Comparison of ENCODE assay signal across 1 cellular context in genomic region chr7:2110586-2111396, GRCh38.
TF ChIP-seq lines count a peak whose summit lies in the region.

No MANE protein-coding gene starts in this region.

TF ChIP-seq in HepG2, 621 proteins besides CTCF, POLR2A, EP300 and RAD21 (continued from another document and continues in another):
- no peak for TF ChIP-seq ZUFSP (CRISPR knock-in tag; IDR thresholded peaks at IDR 0.05; ENCODE audit: borderline replicate concordance)
- TF ChIP-seq MED8 (CRISPR knock-in tag; IDR thresholded peaks at IDR 0.05; ENCODE audit: insufficient replicate concordance): no peak
- no peak for TF ChIP-seq XBP1 (CRISPR knock-in tag; IDR thresholded peaks at IDR 0.05)
- TF ChIP-seq ZNF839 (CRISPR knock-in tag; IDR thresholded peaks at IDR 0.05; ENCODE audit: borderline replicate concordance): no peak
- no peak for TF ChIP-seq ZNF660 (CRISPR knock-in tag; IDR thresholded peaks at IDR 0.05; ENCODE audit: borderline replicate concordance, low read depth)
- TF ChIP-seq ZNF556 (CRISPR knock-in tag; IDR thresholded peaks at IDR 0.05; ENCODE audit: borderline replicate concordance): peak; percentile 91; the same call in 1 of the 2 replicates
- peak; percentile 49 for TF ChIP-seq ZNF18 (CRISPR knock-in tag; IDR thresholded peaks at IDR 0.05; ENCODE audit: insufficient replicate concordance)
- TF ChIP-seq TAF1 (CRISPR knock-in tag; IDR thresholded peaks at IDR 0.05): peak; percentile 54; the same call in 1 of the 2 replicates
- peak; percentile 57; the same call in 1 of the 2 replicates for TF ChIP-seq LBX2 (CRISPR knock-in tag; IDR thresholded peaks at IDR 0.05; ENCODE audit: borderline replicate concordance)
- TF ChIP-seq MEF2D (CRISPR knock-in tag; IDR thresholded peaks at IDR 0.05): peak; percentile 87
- TF ChIP-seq ZMYM4 (CRISPR knock-in tag; IDR thresholded peaks at IDR 0.05): peak; percentile 83
- peak; percentile 95 for TF ChIP-seq HDAC2 (CRISPR knock-in tag; IDR thresholded peaks at IDR 0.05)
- TF ChIP-seq BORCS8-MEF2B (CRISPR knock-in tag; IDR thresholded peaks at IDR 0.05): peak; percentile 81
- TF ChIP-seq NRL (CRISPR knock-in tag; IDR thresholded peaks at IDR 0.05; ENCODE audit: borderline replicate concordance): no peak
- TF ChIP-seq ZNF737 (CRISPR knock-in tag; IDR thresholded peaks at IDR 0.05; ENCODE audit: borderline replicate concordance): no peak
- no peak for TF ChIP-seq NFE2 (CRISPR knock-in tag; IDR thresholded peaks at IDR 0.05)
- TF ChIP-seq HDAC1 (CRISPR knock-in tag; IDR thresholded peaks at IDR 0.05): peak; percentile 92
- no peak; the same call in 1 of the 2 replicates for TF ChIP-seq MTERF4 (CRISPR knock-in tag; IDR thresholded peaks at IDR 0.05)
- TF ChIP-seq MAFF (IDR thresholded peaks at IDR 0.05; ENCODE audit: low read depth, low read length): no peak
- TF ChIP-seq PAWR (CRISPR knock-in tag; IDR thresholded peaks at IDR 0.05; ENCODE audit: borderline replicate concordance): no peak
- TF ChIP-seq LCORL (IDR thresholded peaks at IDR 0.05): no peak
- TF ChIP-seq LCORL (CRISPR knock-in tag; IDR thresholded peaks at IDR 0.05): peak; percentile 87
- no peak for TF ChIP-seq NFRKB (IDR thresholded peaks at IDR 0.05)
- TF ChIP-seq TMF1 (CRISPR knock-in tag; IDR thresholded peaks at IDR 0.05; ENCODE audit: low read depth): no peak
- no peak for TF ChIP-seq SUZ12 (IDR thresholded peaks at IDR 0.05; ENCODE audit: low read depth, low read length)
- no peak for TF ChIP-seq HNRNPL (IDR thresholded peaks at IDR 0.05; ENCODE audit: low read depth, low read length)
- no peak for TF ChIP-seq ELF4 (CRISPR knock-in tag; IDR thresholded peaks at IDR 0.05; ENCODE audit: borderline replicate concordance)
- peak; percentile 73; the same call in 1 of the 2 replicates for TF ChIP-seq ZNF142 (CRISPR knock-in tag; IDR thresholded peaks at IDR 0.05)
- 0 out of 2 replicates have a peak, but pooled peaks have one; percentile 18 for TF ChIP-seq ZNF451 (CRISPR knock-in tag; IDR thresholded peaks at IDR 0.05)
- TF ChIP-seq ZNF704 (CRISPR knock-in tag; IDR thresholded peaks at IDR 0.05; ENCODE audit: borderline replicate concordance): no peak
- peak; percentile 30 to 52; a peak in 2 of 4 replicates for TF ChIP-seq HMGXB4 (CRISPR knock-in tag; IDR thresholded peaks at IDR 0.05; ENCODE audit: borderline replicate concordance in 1 of 2, low read depth in 1 of 2)
- no peak for TF ChIP-seq ZNF138 (CRISPR knock-in tag; IDR thresholded peaks at IDR 0.05; ENCODE audit: low read depth)
- no peak for TF ChIP-seq SMC3 (IDR thresholded peaks at IDR 0.05; ENCODE audit: low read length)
- peak; percentile 73 for TF ChIP-seq KMT2A (CRISPR knock-in tag; IDR thresholded peaks at IDR 0.05)
- no peak for TF ChIP-seq ZNF337 (CRISPR knock-in tag; IDR thresholded peaks at IDR 0.05; ENCODE audit: borderline replicate concordance, low read depth)
- TF ChIP-seq ZKSCAN8 (CRISPR knock-in tag; IDR thresholded peaks at IDR 0.05; ENCODE audit: borderline replicate concordance): 0 out of 2 replicates have a peak, but pooled peaks have one; percentile 67
- TF ChIP-seq BRD4 (CRISPR knock-in tag; IDR thresholded peaks at IDR 0.05): peak; percentile 30; the same call in 1 of the 2 replicates
- TF ChIP-seq ZNF720 (CRISPR knock-in tag; IDR thresholded peaks at IDR 0.05): no peak
- TF ChIP-seq KLF15 (CRISPR knock-in tag; IDR thresholded peaks at IDR 0.05; ENCODE audit: borderline replicate concordance): no peak
- TF ChIP-seq ZNF703 (CRISPR knock-in tag; IDR thresholded peaks at IDR 0.05; ENCODE audit: borderline replicate concordance): no peak
- no peak for TF ChIP-seq ZZZ3 (CRISPR knock-in tag; IDR thresholded peaks at IDR 0.05; ENCODE audit: borderline replicate concordance)
- peak; percentile 54; the same call in 1 of the 2 replicates for TF ChIP-seq ZNF253 (CRISPR knock-in tag; IDR thresholded peaks at IDR 0.05; ENCODE audit: borderline replicate concordance)
- no peak for TF ChIP-seq AGO2 (optimal IDR thresholded peaks at IDR 0.05; ENCODE audit: low read depth, low read length)
- no peak for TF ChIP-seq ZNF780A (CRISPR knock-in tag; IDR thresholded peaks at IDR 0.05)
- TF ChIP-seq ZNF713 (CRISPR knock-in tag; IDR thresholded peaks at IDR 0.05): no peak
- TF ChIP-seq IRF1 (CRISPR knock-in tag; IDR thresholded peaks at IDR 0.05; ENCODE audit: low read depth): 0 out of 2 replicates have a peak, but pooled peaks have one; percentile 22
- TF ChIP-seq NONO (IDR thresholded peaks at IDR 0.05): no peak
- TF ChIP-seq NONO (CRISPR knock-in tag; conservative IDR thresholded peaks at IDR 0.05): peak; percentile 71
- TF ChIP-seq KLF11 (CRISPR knock-in tag; IDR thresholded peaks at IDR 0.05): no peak
- TF ChIP-seq ZFP1 (CRISPR knock-in tag; IDR thresholded peaks at IDR 0.05): peak; percentile 64; the same call in 1 of the 2 replicates
- peak; percentile 33; the same call in 1 of the 2 replicates for TF ChIP-seq TOPORS (CRISPR knock-in tag; IDR thresholded peaks at IDR 0.05)
- no peak for TF ChIP-seq ZNF570 (CRISPR knock-in tag; IDR thresholded peaks at IDR 0.05; ENCODE audit: borderline replicate concordance)
- TF ChIP-seq CBX5 (CRISPR knock-in tag; IDR thresholded peaks at IDR 0.05; ENCODE audit: borderline replicate concordance): no peak
- no peak for TF ChIP-seq THAP8 (CRISPR knock-in tag; IDR thresholded peaks at IDR 0.05; ENCODE audit: borderline replicate concordance)
- TF ChIP-seq ZNF160 (CRISPR knock-in tag; IDR thresholded peaks at IDR 0.05): peak; percentile 68; the same call in 1 of the 2 replicates
- TF ChIP-seq KAT7 (CRISPR knock-in tag; IDR thresholded peaks at IDR 0.05; ENCODE audit: borderline replicate concordance): peak; percentile 62; the same call in 1 of the 2 replicates
- TF ChIP-seq MED13 (CRISPR knock-in tag; IDR thresholded peaks at IDR 0.05): no peak
- peak; percentile 45; the same call in 1 of the 2 replicates for TF ChIP-seq ZNF772 (CRISPR knock-in tag; IDR thresholded peaks at IDR 0.05)
